19 cellular contexts compared by ENCODE assay signal in the genomic region with DNA sequence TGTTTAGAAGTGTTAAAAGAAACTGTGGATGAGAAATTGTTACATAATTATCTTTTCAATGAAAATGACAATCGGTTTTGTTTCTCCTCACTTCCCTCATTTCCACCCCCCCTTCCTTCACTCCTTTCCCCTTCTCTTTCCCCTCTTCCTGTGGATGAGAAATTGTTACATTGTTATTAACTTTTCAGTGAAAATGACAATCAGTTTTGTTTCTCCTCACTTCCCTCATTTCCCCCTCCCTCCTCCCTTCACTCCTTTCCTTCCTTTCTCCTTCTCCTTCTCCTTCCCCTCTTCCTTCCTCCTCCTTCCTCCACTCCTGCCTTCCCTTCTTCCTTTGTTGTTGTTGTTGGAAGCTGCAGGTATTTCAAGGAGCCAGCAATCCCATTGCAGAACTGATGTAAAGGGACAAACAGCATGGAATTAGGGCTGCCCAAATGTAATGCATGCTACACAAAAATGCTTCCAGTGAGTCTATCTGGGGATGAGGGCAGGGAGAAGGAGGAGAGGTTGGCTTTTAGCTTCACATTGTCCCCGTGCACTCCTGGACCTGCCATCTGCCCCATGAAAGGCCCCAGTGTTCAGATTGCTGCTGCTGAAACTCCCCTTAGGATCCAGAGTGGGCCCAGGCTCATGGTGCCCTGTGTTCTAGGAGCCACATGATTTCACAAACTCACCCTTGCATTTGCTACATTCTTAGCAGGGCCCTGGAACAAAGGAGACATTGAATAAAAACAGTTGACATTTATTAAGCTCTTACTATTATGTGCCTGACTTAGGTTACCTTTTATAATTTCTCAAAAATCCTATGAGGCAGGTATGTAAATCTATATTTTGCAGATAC.
"Had no signal": no experiment of that assay in that cellular context is flagged by ENCODE, and none has a peak within 500 bp of the region (broad histone marks: within the 10 kb centered on the region; RNA-seq: fewer than 3 reads in every experiment).

No MANE protein-coding gene starts in this region.

- ATAC-seq: Panc1, PC-3 had no signal

- FAIRE-seq: HTR-8/SVneo had no signal

- H3K27me3 ChIP-seq: MG63 had no signal

- DNase-seq: Karpas-422, KG1, MG63, NCI-H1092, NCI-H1436, NCI-H187, NCI-H2029, NCI-H2081 treated with DMSO at 0.1 percent for 48 hours, NCI-H2171 treated with DMSO at 0.1 percent for 48 hours, NCI-H2227 treated with DMSO at 0.1 percent for 48 hours, NCI-H524 treated with DMSO at 0.1 percent for 48 hours, NCI-H69, NCI-H774, PC-3, SHP77 had no signal

- H3K9me3 ChIP-seq: MG63 had no signal

- H3K4me3 ChIP-seq: MG63 had no signal

- H3K36me3 ChIP-seq: MG63 had no signal

- H3K27ac ChIP-seq: HL-60, RWPE1 had no signal
